Comparison of ENCODE assay signal across 1 cellular context in the genomic region with DNA sequence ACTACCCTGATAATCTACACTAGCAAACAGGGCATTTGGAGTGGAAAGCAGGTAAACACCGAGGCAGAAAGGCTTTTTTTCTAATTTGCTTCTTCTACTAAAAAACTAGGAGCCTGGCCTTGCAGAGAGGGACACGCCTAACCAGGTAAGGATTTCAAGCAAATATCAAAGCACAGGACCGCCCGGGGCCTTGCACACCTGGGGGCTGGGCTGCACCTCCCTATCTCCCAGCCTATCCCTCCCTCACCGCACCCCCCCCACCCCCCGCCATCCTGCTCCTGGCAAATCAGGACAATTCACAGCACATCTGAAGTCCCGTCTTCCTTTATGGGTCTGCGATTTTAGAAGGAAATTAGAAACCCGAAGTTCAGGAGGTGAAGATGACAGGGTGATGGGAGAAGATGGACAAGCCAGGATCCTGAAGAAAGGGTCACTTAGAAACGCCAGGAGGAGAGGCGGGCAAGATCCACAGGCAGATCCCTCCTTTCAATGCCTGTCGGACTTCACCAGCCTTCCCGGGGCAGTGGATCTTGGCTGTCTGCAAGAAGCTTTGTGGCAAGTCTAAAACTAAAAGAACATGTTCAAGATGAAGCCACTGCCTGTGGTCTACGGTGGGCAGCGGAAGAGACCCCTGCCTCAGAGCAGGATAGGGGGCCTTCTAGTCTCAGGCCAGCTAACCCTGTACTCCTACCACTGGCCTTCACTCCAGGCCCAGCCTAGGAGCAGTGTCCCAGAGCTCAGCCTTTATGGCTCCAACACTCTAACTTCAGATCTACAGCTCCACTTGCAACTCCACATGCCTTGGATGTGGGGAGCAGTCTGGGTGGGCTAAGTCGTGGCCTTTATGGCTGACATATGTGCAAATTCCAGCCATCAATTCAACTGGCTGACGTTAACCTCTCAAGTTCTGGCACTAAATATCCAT.
TF ChIP-seq lines count a peak whose summit lies in the region.

No MANE protein-coding gene starts in this region.

TF ChIP-seq in SK-N-SH, 30 proteins besides CTCF, POLR2A, EP300 and RAD21 (continued from another document):
- TF ChIP-seq, protein P1, sequence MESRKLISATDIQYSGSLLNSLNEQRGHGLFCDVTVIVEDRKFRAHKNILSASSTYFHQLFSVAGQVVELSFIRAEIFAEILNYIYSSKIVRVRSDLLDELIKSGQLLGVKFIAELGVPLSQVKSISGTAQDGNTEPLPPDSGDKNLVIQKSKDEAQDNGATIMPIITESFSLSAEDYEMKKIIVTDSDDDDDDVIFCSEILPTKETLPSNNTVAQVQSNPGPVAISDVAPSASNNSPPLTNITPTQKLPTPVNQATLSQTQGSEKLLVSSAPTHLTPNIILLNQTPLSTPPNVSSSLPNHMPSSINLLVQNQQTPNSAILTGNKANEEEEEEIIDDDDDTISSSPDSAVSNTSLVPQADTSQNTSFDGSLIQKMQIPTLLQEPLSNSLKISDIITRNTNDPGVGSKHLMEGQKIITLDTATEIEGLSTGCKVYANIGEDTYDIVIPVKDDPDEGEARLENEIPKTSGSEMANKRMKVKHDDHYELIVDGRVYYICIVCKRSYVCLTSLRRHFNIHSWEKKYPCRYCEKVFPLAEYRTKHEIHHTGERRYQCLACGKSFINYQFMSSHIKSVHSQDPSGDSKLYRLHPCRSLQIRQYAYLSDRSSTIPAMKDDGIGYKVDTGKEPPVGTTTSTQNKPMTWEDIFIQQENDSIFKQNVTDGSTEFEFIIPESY (IDR thresholded peaks at IDR 0.05; ENCODE audit: borderline replicate concordance, low read depth) = no peak
- no peak for TF ChIP-seq GABPA (IDR thresholded peaks at IDR 0.05; ENCODE audit: low read depth)
